ENCODE assay signal across 8 cellular contexts in the genomic region with DNA sequence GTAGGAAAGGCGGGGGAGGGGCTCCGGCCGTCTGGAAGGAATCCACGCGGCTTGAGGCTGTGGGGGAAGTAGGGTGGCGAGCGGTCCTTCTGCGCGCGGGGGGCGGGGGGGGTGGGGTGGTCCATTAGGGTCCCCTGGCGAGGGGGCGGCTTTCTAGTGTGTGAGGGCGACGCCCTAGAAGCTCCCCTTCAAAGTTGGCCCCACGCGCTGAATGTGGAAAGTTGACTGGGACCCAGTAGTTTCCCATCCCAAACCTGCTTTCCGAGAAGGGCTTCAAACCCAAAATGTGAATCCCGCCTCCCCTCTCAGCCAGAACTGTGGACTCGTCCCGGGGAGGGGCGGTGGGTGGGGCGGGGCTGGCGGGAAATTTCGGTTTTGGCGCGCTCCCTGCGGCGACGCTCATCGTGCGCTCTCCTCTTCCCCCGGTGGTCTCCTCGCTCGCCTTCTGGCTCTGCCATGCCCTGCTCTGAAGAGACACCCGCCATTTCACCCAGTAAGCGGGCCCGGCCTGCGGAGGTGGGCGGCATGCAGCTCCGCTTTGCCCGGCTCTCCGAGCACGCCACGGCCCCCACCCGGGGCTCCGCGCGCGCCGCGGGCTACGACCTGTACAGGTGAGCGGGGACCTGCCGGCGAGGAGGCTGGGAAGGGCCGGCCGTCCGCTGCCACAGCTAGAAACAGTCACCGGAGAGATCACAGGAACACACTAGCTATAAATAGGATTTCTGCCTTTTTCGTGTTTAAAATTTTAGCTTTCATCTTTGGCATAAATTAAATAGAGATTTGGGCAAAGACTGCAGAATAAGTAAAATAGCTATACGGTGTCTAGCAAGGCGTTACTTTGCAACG. TPM values are rescaled to one million over a fixed set of nuclear protein-coding genes. Genes with fewer than 3 reads are reported as not detected.
A peak's percentile ranks its signal among the peaks of the same experiment; 100 is the strongest.
DNase-seq lines count a peak whose midpoint lies in the region; ATAC-seq and TF ChIP-seq lines count a peak whose summit lies in the region.

No MANE protein-coding gene starts in this region.

- peak; percentile 74 for TF ChIP-seq POLR2A in Raji (IDR thresholded peaks at IDR 0.05; ENCODE audit: insufficient read depth, low read depth, low read length)
- no peak for TF ChIP-seq POLR2A in thyroid gland (IDR thresholded peaks at IDR 0.05)

- H3K36me3 Mint-ChIP-seq in osteocyte (ENCODE audit: unreplicated experiment): peaks cover 11% of the 10 kb centered on the region

- H3K4me1 ChIP-seq in DOHH2 (ENCODE audit: control insufficient read depth, low read length) (peaks cover 56% of the 10 kb centered on the region), thyroid gland (peaks cover 14 to 17% of the 10 kb centered on the region in 2 donors)

- no peaks in the 10 kb centered on the region for H3K27me3 Mint-ChIP-seq in osteocyte (ENCODE audit: unreplicated experiment)

- peak overlapping the region; percentile 99 for H3K4me3 Mint-ChIP-seq in osteocyte (ENCODE audit: unreplicated experiment)

- no peaks in the 10 kb centered on the region for H3K27me3 ChIP-seq in DOHH2 (ENCODE audit: control insufficient read depth, low read length)
- H3K27me3 ChIP-seq in thyroid gland: no peaks in the 10 kb centered on the region

- intact Hi-C loops in thyroid gland (cut with DNase I): no loop called here

- peaks cover 4% of the 10 kb centered on the region; the same call in 1 of the 2 replicates for H3F3A ChIP-seq in DOHH2 (ENCODE audit: control insufficient read depth, insufficient read depth)

- peaks cover 32% of the 10 kb centered on the region for H3K4me1 Mint-ChIP-seq in osteocyte (ENCODE audit: unreplicated experiment)

- peaks cover 28% of the 10 kb centered on the region for H4K20me1 ChIP-seq in DOHH2 (ENCODE audit: control insufficient read depth, insufficient read depth, low read depth, low read length)

- TF ChIP-seq CTCF in DOHH2 (IDR thresholded peaks at IDR 0.05; ENCODE audit: low read depth, low read length, poor library complexity, severe bottlenecking) (no peak), osteocyte (IDR thresholded peaks at IDR 0.05) (no peak), thyroid gland (IDR thresholded peaks at IDR 0.05) (no peak)

- H3K36me3 ChIP-seq in DOHH2 (ENCODE audit: control insufficient read depth, low read length): peaks cover 86% of the 10 kb centered on the region
- H3K36me3 ChIP-seq in thyroid gland: peaks cover 5 to 7% of the 10 kb centered on the region in 2 donors

- peak overlapping the region; percentile 83 for H3K27ac ChIP-seq in DOHH2 (ENCODE audit: low read depth, low read length)
- H3K27ac ChIP-seq in thyroid gland: peak overlapping the region; percentile 82 to 99 (median 89)

- peak overlapping the region; percentile 72 for H3K4me2 ChIP-seq in DOHH2 (ENCODE audit: low read length)

- DNase-seq in HuH-7 (ENCODE audit: low spot score) (peak; percentile 51), glomerular visceral epithelial cell (ENCODE audit: extremely low spot score) (peak; percentile 74), osteocyte (ENCODE audit: extremely low spot score, unreplicated experiment) (peak; percentile 85), thyroid gland (peak; percentile 55 to 56)
- peak; percentile 74 for DNase-seq in activated naive CD4-positive, alpha-beta T cell treated with Interleukin-2 at 50 U/mL for 16 hours

- H3K27ac Mint-ChIP-seq in osteocyte (ENCODE audit: unreplicated experiment): peak overlapping the region; percentile 91

- ATAC-seq in GM21526 (IDR thresholded peaks at IDR 0.05; ENCODE audit: low FRiP score, unreplicated experiment): peak; percentile 42

- H3K9me2 ChIP-seq in DOHH2 (replicated peaks; ENCODE audit: control insufficient read depth, low read length): no peaks in the 10 kb centered on the region

- H3K4me3 ChIP-seq in DOHH2 (ENCODE audit: low read length): peak overlapping the region; percentile 89
- H3K4me3 ChIP-seq in thyroid gland (replicated peaks in 1 of 3): peak overlapping the region; percentile 85 to 100 (median 94)

- 1 to 2% methylated on average over 13 to 48 of the region's 64 CpGs for WGBS in thyroid gland, 2 donors

- peaks cover 87% of the 10 kb centered on the region for H3K79me2 ChIP-seq in DOHH2 (ENCODE audit: control insufficient read depth, low read length)

- H3K9me3 ChIP-seq in DOHH2 (ENCODE audit: control insufficient read depth, insufficient read depth, low read length) (no peaks in the 10 kb centered on the region), thyroid gland (no peaks in the 10 kb centered on the region)

- no peaks in the 10 kb centered on the region for H3K9me3 Mint-ChIP-seq in osteocyte (ENCODE audit: unreplicated experiment)

RNA-seq across cellular contexts. Expression of gene DUT, which starts 0.8 kb away (rescaled TPM):
- total RNA-seq in osteocyte (76.7 and 81.0 TPM in 2 replicates), thyroid gland (100 to 1,000 TPM in 3 of 4 donors, 10 to 100 TPM in 1; 77.6 to 194 (median 138) TPM)

Comparison
In these comparisons a context has a peak if more than half of its experiments do, and no peak if none do; other contexts are left out.
1. Peak in every context shown above with its lines: DNase-seq, ATAC-seq, H3K4me3 ChIP-seq and H3K27ac ChIP-seq.